In the genomic region with DNA sequence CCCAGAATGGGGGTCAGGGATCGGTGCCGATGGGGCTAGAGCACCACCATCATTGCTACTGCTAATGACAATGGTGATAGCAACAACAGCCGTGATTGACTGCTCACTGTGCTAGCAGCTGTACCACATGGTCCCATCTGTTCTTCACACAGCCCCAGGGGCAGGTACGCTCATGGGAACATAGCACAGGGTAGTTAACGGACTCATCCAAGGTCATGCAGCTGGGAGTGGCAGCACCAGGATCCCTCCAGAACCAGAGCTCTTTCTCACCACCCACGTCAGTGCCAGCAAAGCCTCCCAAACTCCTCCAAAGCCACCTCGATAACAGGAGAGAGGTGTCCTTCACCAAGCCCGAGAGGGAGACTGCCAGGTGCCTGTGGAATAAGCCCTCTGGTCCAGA, we compare ENCODE assay signal across 20 cellular contexts. TPM values are rescaled to one million over a fixed set of nuclear protein-coding genes. Genes with fewer than 3 reads are reported as not detected.
DNase-seq lines count a peak whose midpoint lies in the region; ATAC-seq, FAIRE-seq and TF ChIP-seq lines count a peak whose summit lies in the region.
"Had no signal": no experiment of that assay in that cellular context is flagged by ENCODE, and none has a peak within 500 bp of the region (broad histone marks: within the 10 kb centered on the region; RNA-seq: fewer than 3 reads in every experiment).

No MANE protein-coding gene starts in this region.

- H3K36me3 Mint-ChIP-seq in chondrocyte (ENCODE audit: low read depth) = no peaks in the 10 kb centered on the region

- WGBS in spleen, 5 donors = 74 to 96% (median 84%) methylated on average over 6 to 8 of the region's 8 CpGs

- no peaks in the 10 kb centered on the region for H3K9me3 ChIP-seq in spleen

- H3K4me3 ChIP-seq in spleen = no peak overlapping the region
- H3K4me3 ChIP-seq: GM23338 had no signal

- H3K4me1 Mint-ChIP-seq in chondrocyte (ENCODE audit: low read depth) = peaks cover 14% of the 10 kb centered on the region

- no peak for DNase-seq in HTR-8/SVneo (ENCODE audit: insufficient read length, low spot score)
- DNase-seq in NCI-H524 (lab: John Stamatoyannopoulos, UW) = peak; percentile 16 to 64
- peak; percentile 38 for DNase-seq in chondrocyte (ENCODE audit: low spot score)
- peak; percentile 49 for DNase-seq in spleen
- DNase-seq: ACHN; AML-193; Calu3; CD4-positive, alpha-beta T cell; DMS79; KBM-7; NCI-H1436 treated with DMSO at 0.1 percent for 48 hours; NCI-H2081 treated with DMSO at 0.1 percent for 48 hours; NCI-H226; NCI-H774; T-helper 1 cell had no signal

- TF ChIP-seq CTCF in chondrocyte (IDR thresholded peaks at IDR 0.05) (no peak), spleen (IDR thresholded peaks at IDR 0.05 in 8 of 11, conservative IDR thresholded peaks at IDR 0.05 in 3 of 11) (no peak)

- peaks cover 0 to under 1% (median 0%) of the 10 kb centered on the region in 7 donors for H3K27me3 ChIP-seq in spleen (replicated peaks in 1 of 7)

- no peak for ATAC-seq in GM19328 (IDR thresholded peaks at IDR 0.05; ENCODE audit: unreplicated experiment)
- ATAC-seq in GM21723 (IDR thresholded peaks at IDR 0.05; ENCODE audit: unreplicated experiment) = no peak
- no peak for ATAC-seq in SK-N-SH treated with all-trans-retinoic acid at 6 μM for 48 hours
- ATAC-seq: Right ventricle myocardium inferior had no signal

- intact Hi-C loops in spleen (cut with DNase I; ENCODE audit: low total_unique reads) = no loop called here

- peak; percentile 72 for FAIRE-seq in HTR-8/SVneo (lab: Jason Lieb, UNC)

- no peak overlapping the region for H3K27ac Mint-ChIP-seq in chondrocyte (ENCODE audit: unreplicated experiment)
- H3K27ac Mint-ChIP-seq: CD4-positive, alpha-beta T cell; GM23338 had no signal

- no peak for TF ChIP-seq POLR2A in spleen (IDR thresholded peaks at IDR 0.05)

- H3K36me3 ChIP-seq in spleen = no peaks in the 10 kb centered on the region

- H3K9me3 Mint-ChIP-seq in chondrocyte (ENCODE audit: low read depth) = no peaks in the 10 kb centered on the region
- H3K9me3 Mint-ChIP-seq: CD4-positive, alpha-beta T cell; GM23338 had no signal

- H3K4me3 Mint-ChIP-seq in chondrocyte (ENCODE audit: unreplicated experiment) = no peak overlapping the region
- H3K4me3 Mint-ChIP-seq: CD4-positive, alpha-beta T cell; GM23338 had no signal

- H3K27ac ChIP-seq in spleen = no peak overlapping the region

- H3K27me3 Mint-ChIP-seq in chondrocyte (ENCODE audit: low read depth) = no peaks in the 10 kb centered on the region
- H3K27me3 Mint-ChIP-seq: CD4-positive, alpha-beta T cell had no signal

- peaks cover 9 to 21% (median 17%) of the 10 kb centered on the region in 6 donors for H3K4me1 ChIP-seq in spleen

TF ChIP-seq in SK-N-SH treated with all-trans-retinoic acid at 6 μM for 48 hours, 23 proteins besides CTCF, POLR2A, EP300 and RAD21:
- TF ChIP-seq, protein P1, sequence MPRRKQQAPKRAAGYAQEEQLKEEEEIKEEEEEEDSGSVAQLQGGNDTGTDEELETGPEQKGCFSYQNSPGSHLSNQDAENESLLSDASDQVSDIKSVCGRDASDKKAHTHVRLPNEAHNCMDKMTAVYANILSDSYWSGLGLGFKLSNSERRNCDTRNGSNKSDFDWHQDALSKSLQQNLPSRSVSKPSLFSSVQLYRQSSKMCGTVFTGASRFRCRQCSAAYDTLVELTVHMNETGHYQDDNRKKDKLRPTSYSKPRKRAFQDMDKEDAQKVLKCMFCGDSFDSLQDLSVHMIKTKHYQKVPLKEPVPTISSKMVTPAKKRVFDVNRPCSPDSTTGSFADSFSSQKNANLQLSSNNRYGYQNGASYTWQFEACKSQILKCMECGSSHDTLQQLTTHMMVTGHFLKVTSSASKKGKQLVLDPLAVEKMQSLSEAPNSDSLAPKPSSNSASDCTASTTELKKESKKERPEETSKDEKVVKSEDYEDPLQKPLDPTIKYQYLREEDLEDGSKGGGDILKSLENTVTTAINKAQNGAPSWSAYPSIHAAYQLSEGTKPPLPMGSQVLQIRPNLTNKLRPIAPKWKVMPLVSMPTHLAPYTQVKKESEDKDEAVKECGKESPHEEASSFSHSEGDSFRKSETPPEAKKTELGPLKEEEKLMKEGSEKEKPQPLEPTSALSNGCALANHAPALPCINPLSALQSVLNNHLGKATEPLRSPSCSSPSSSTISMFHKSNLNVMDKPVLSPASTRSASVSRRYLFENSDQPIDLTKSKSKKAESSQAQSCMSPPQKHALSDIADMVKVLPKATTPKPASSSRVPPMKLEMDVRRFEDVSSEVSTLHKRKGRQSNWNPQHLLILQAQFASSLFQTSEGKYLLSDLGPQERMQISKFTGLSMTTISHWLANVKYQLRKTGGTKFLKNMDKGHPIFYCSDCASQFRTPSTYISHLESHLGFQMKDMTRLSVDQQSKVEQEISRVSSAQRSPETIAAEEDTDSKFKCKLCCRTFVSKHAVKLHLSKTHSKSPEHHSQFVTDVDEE (CRISPR knock-in tag; IDR thresholded peaks at IDR 0.05) = no peak
- no peak for TF ChIP-seq ZFP30 (CRISPR knock-in tag; IDR thresholded peaks at IDR 0.05)
- TF ChIP-seq ESRRG (CRISPR knock-in tag; IDR thresholded peaks at IDR 0.05) = no peak
- no peak for TF ChIP-seq GLIS3 (CRISPR knock-in tag; IDR thresholded peaks at IDR 0.05)
- TF ChIP-seq RARB (CRISPR knock-in tag; IDR thresholded peaks at IDR 0.05) = no peak
- no peak for TF ChIP-seq ZC3H10 (CRISPR knock-in tag; IDR thresholded peaks at IDR 0.05)
- no peak for TF ChIP-seq CSDC2 (CRISPR knock-in tag; IDR thresholded peaks at IDR 0.05)
- TF ChIP-seq, protein P2, sequence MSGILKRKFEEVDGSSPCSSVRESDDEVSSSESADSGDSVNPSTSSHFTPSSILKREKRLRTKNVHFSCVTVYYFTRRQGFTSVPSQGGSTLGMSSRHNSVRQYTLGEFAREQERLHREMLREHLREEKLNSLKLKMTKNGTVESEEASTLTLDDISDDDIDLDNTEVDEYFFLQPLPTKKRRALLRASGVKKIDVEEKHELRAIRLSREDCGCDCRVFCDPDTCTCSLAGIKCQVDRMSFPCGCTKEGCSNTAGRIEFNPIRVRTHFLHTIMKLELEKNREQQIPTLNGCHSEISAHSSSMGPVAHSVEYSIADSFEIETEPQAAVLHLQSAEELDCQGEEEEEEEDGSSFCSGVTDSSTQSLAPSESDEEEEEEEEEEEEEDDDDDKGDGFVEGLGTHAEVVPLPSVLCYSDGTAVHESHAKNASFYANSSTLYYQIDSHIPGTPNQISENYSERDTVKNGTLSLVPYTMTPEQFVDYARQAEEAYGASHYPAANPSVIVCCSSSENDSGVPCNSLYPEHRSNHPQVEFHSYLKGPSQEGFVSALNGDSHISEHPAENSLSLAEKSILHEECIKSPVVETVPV (CRISPR knock-in tag; IDR thresholded peaks at IDR 0.05) = no peak
- no peak for TF ChIP-seq ZNF565 (CRISPR knock-in tag; conservative IDR thresholded peaks at IDR 0.05; ENCODE audit: low read depth)
- no peak for TF ChIP-seq SNAI2 (CRISPR knock-in tag; IDR thresholded peaks at IDR 0.05)
- no peak for TF ChIP-seq TCF4 (CRISPR knock-in tag; IDR thresholded peaks at IDR 0.05; ENCODE audit: borderline replicate concordance)
- no peak for TF ChIP-seq ZNF8 (CRISPR knock-in tag; IDR thresholded peaks at IDR 0.05)
- TF ChIP-seq TOX (CRISPR knock-in tag; IDR thresholded peaks at IDR 0.05; ENCODE audit: borderline replicate concordance) = no peak
- TF ChIP-seq OSR1 (CRISPR knock-in tag; IDR thresholded peaks at IDR 0.05) = no peak

RNA-seq across cellular contexts. Expression of a gene that starts 11.2 kb away (rescaled TPM):
- 718 to 842 TPM (median 735 TPM) in 3 replicates for total RNA-seq in chondrocyte
- 100 to 1,000 TPM; 270 to 446 (median 403) TPM for total RNA-seq in spleen
- polyA plus RNA-seq in spleen = 10 to 100 TPM; 65.9 to 85.8 (median 70.5) TPM
